Comparison of ENCODE assay signal across 22 cellular contexts in the genomic region with DNA sequence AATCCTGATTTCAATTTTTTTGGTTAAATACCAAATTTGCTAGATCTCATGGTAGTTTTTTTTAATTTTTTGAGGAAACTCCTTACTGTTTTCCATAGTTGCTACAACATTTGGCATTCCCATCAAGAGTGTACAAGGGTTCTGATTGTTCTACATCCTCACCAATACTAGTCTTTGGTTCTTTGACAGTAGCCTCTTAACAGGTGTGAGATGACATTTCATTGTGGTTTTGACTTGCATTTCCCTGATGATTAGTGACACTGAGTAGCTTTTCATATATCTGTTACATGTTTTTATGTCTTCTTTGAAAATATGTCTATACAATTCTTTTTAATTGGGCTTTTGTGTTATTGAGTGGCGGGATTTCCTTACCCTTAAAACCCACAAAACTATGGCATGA. TPM values are rescaled to one million over a fixed set of nuclear protein-coding genes. Genes with fewer than 3 reads are reported as not detected.
A peak's percentile ranks its signal among the peaks of the same experiment; 100 is the strongest.
DNase-seq lines count a peak whose midpoint lies in the region; ATAC-seq and TF ChIP-seq lines count a peak whose summit lies in the region.
"Had no signal": no experiment of that assay in that cellular context is flagged by ENCODE, and none has a peak within 500 bp of the region (broad histone marks: within the 10 kb centered on the region; RNA-seq: fewer than 3 reads in every experiment).

No MANE protein-coding gene starts in this region.

- no peaks in the 10 kb centered on the region for H3K79me2 ChIP-seq in neural progenitor cell (ENCODE audit: low read depth)

- H3K4me1 ChIP-seq in neural progenitor cell: no peaks in the 10 kb centered on the region

- no peaks in the 10 kb centered on the region for H3K36me3 ChIP-seq in brain microvascular endothelial cell (replicated peaks)
- H3K36me3 ChIP-seq in neural progenitor cell: no peaks in the 10 kb centered on the region

- H3K9me3 ChIP-seq in neural progenitor cell (ENCODE audit: low read depth): no peaks in the 10 kb centered on the region

- no peak overlapping the region for H3K9ac ChIP-seq in neural progenitor cell

- no peaks in the 10 kb centered on the region for H3K4me1 Mint-ChIP-seq in neural progenitor cell
- H3K4me1 Mint-ChIP-seq: GM23338; naive thymus-derived CD4-positive, alpha-beta T cell had no signal

- no peak for TF ChIP-seq CTCF in brain microvascular endothelial cell (IDR thresholded peaks at IDR 0.05; ENCODE audit: low read depth, low read length, missing control alignments)
- no peak for TF ChIP-seq CTCF in neural progenitor cell (IDR thresholded peaks at IDR 0.05)

- H3K36me3 Mint-ChIP-seq in neural progenitor cell: no peaks in the 10 kb centered on the region
- H3K36me3 Mint-ChIP-seq: naive thymus-derived CD4-positive, alpha-beta T cell had no signal

- no peaks in the 10 kb centered on the region for H4K20me1 ChIP-seq in neural progenitor cell (ENCODE audit: low read depth)

- H3K4me3 ChIP-seq in brain microvascular endothelial cell (ENCODE audit: low read depth, low read length): no peak overlapping the region
- H3K4me3 ChIP-seq in neural progenitor cell: no peak overlapping the region
- H3K4me3 ChIP-seq: GM23338, skin epidermis had no signal

- ATAC-seq in GM18508 (IDR thresholded peaks at IDR 0.05; ENCODE audit: insufficient read depth, unreplicated experiment) (peak; percentile 46), GM19395 (IDR thresholded peaks at IDR 0.05; ENCODE audit: unreplicated experiment) (peak; percentile 68), HG02759 (IDR thresholded peaks at IDR 0.05; ENCODE audit: unreplicated experiment) (peak; percentile 80), HG03565 (IDR thresholded peaks at IDR 0.05; ENCODE audit: unreplicated experiment) (peak; percentile 47), GM19023 (IDR thresholded peaks at IDR 0.05; ENCODE audit: unreplicated experiment) (no peak)
- ATAC-seq: GM23338; naive thymus-derived CD4-positive, alpha-beta T cell had no signal

- no peak overlapping the region for H3K27ac ChIP-seq in brain microvascular endothelial cell
- H3K27ac ChIP-seq in neural progenitor cell: no peak overlapping the region
- H3K27ac ChIP-seq: skin epidermis had no signal

- in situ Hi-C loops in brain microvascular endothelial cell (cut with HindIII; ENCODE audit: low pct_ligation_motif_present, low sequenced_read_pairs): no loop called here

- no peak overlapping the region for H3K27ac Mint-ChIP-seq in neural progenitor cell
- H3K27ac Mint-ChIP-seq: GM23338, progenitor cell of endocrine pancreas had no signal

- DNase-seq in activated CD8-positive, alpha-beta memory T cell treated with anti-CD3 and anti-CD28 coated beads, Interleukin-2, amount 50 U/mL, for 4 hours: no peak
- no peak for DNase-seq in brain microvascular endothelial cell
- no peak for DNase-seq in neural progenitor cell (ENCODE audit: low spot score)
- DNase-seq: DMS79; islet precursor cell; KG1; naive thymus-derived CD4-positive, alpha-beta T cell; NCI-H1092; NCI-H2171; stimulated activated CD4-positive, alpha-beta T cell treated with anti-CD3 and anti-CD28 coated beads, Interleukin-4, amount 100 ng/mL, for 24 hours; substantia nigra had no signal

- H3K9me3 Mint-ChIP-seq in neural progenitor cell: no peaks in the 10 kb centered on the region
- H3K9me3 Mint-ChIP-seq: GM23338; naive thymus-derived CD4-positive, alpha-beta T cell had no signal

- no peak overlapping the region for H3K4me2 ChIP-seq in neural progenitor cell
- H3K4me2 ChIP-seq: GM23338 had no signal

- H3K27me3 ChIP-seq in brain microvascular endothelial cell (replicated peaks) (no peaks in the 10 kb centered on the region), neural progenitor cell (no peaks in the 10 kb centered on the region)

- H3F3A ChIP-seq in neural progenitor cell (ENCODE audit: low read depth): no peaks in the 10 kb centered on the region

- H2AFZ ChIP-seq in neural progenitor cell (replicated peaks): no peak overlapping the region
- H2AFZ ChIP-seq: GM23338 had no signal

- no peaks in the 10 kb centered on the region for H3K27me3 Mint-ChIP-seq in neural progenitor cell (ENCODE audit: insufficient read depth, low read depth)
- H3K27me3 Mint-ChIP-seq: progenitor cell of endocrine pancreas had no signal

- no peak overlapping the region for H3K4me3 Mint-ChIP-seq in neural progenitor cell
- H3K4me3 Mint-ChIP-seq: GM23338; naive thymus-derived CD4-positive, alpha-beta T cell had no signal

RNA-seq across cellular contexts. Expression of gene RGS13, which starts 20.9 kb away (rescaled TPM):
- total RNA-seq in neural progenitor cell (ENCODE audit: low replicate concordance): not detected in 2 replicates
- total RNA-seq: chondrocyte, fibroblast of lung, GM23338, lung microvascular endothelial cell, progenitor cell of endocrine pancreas had no signal

RNA-seq across cellular contexts. Expression of gene RGS1, which starts 39.5 kb away (rescaled TPM):
- total RNA-seq in neural progenitor cell (ENCODE audit: low replicate concordance): not detected in 2 replicates
- total RNA-seq: chondrocyte, GM23338, lung microvascular endothelial cell had no signal
